In genomic region chr2:181621779-181622490, GRCh38 we compare ENCODE assay signal across 1 cellular context.
A peak's percentile ranks its signal among the peaks of the same experiment; 100 is the strongest.
TF ChIP-seq lines count a peak whose summit lies in the region.

No MANE protein-coding gene starts in this region.

TF ChIP-seq in HEK293, 187 proteins besides CTCF, POLR2A, EP300 and RAD21 (continued from another document):
- TF ChIP-seq PRDM4 (tag by site-specific recombination; IDR thresholded peaks at IDR 0.05) (no peak), ZNF623 (tag by site-specific recombination; IDR thresholded peaks at IDR 0.05) (no peak), ZBTB26 (tag by site-specific recombination; optimal IDR thresholded peaks at IDR 0.05) (no peak), SP2 (tag by site-specific recombination; IDR thresholded peaks at IDR 0.05) (no peak), EGR2 (tag by site-specific recombination; IDR thresholded peaks at IDR 0.05; ENCODE audit: low read depth) (no peak), ZNF768 (tag by site-specific recombination; IDR thresholded peaks at IDR 0.05) (no peak), ZNF48 (tag by site-specific recombination; IDR thresholded peaks at IDR 0.05) (no peak), ZIC2 (tag by site-specific recombination; IDR thresholded peaks at IDR 0.05) (peak; percentile 14; the same call in 1 of the 2 replicates), ZNF830 (tag by site-specific recombination; IDR thresholded peaks at IDR 0.05; ENCODE audit: low read depth) (no peak), ZNF146 (tag by site-specific recombination; IDR thresholded peaks at IDR 0.05) (no peak), ZBTB48 (tag by site-specific recombination; IDR thresholded peaks at IDR 0.05) (no peak), KLF1 (tag by site-specific recombination; IDR thresholded peaks at IDR 0.05) (no peak), ZBTB7A (tag by site-specific recombination; IDR thresholded peaks at IDR 0.05; ENCODE audit: low read depth) (no peak), GLI4 (tag by site-specific recombination; IDR thresholded peaks at IDR 0.05) (no peak), ZNF585B (tag by site-specific recombination; IDR thresholded peaks at IDR 0.05) (no peak), YY2 (tag by site-specific recombination; IDR thresholded peaks at IDR 0.05) (no peak), ZBTB44 (tag by site-specific recombination; IDR thresholded peaks at IDR 0.05) (0 out of 2 replicates have a peak, but pooled peaks have one; percentile 17), ZNF660 (tag by site-specific recombination; IDR thresholded peaks at IDR 0.05) (no peak), PATZ1 (tag by site-specific recombination; IDR thresholded peaks at IDR 0.05) (no peak), RBAK (tag by site-specific recombination; IDR thresholded peaks at IDR 0.05) (no peak), HOXD13 (CRISPR knock-in tag; IDR thresholded peaks at IDR 0.05; ENCODE audit: borderline replicate concordance) (no peak), FEZF1 (tag by site-specific recombination; IDR thresholded peaks at IDR 0.05) (0 out of 2 replicates have a peak, but pooled peaks have one; percentile 16), ZNF114 (tag by site-specific recombination; IDR thresholded peaks at IDR 0.05) (no peak), ZNF138 (tag by site-specific recombination; IDR thresholded peaks at IDR 0.05; ENCODE audit: borderline replicate concordance) (no peak), ZNF19 (tag by site-specific recombination; IDR thresholded peaks at IDR 0.05; ENCODE audit: low read depth) (no peak), ZNF580 (tag by site-specific recombination; IDR thresholded peaks at IDR 0.05) (no peak), ZNF18 (tag by site-specific recombination; IDR thresholded peaks at IDR 0.05) (no peak), PRDM10 (tag by site-specific recombination; IDR thresholded peaks at IDR 0.05) (peak; percentile 30; the same call in 1 of the 2 replicates), SETDB1 (IDR thresholded peaks at IDR 0.05; ENCODE audit: insufficient read length, low read length) (no peak)
